Comparison of ENCODE assay signal across 16 cellular contexts in genomic region chr17:62678214-62678919, GRCh38.
"Had no signal": no experiment of that assay in that cellular context is flagged by ENCODE, and none has a peak within 500 bp of the region (broad histone marks: within the 10 kb centered on the region; RNA-seq: fewer than 3 reads in every experiment).

No MANE protein-coding gene starts in this region.

- H3K4me1 Mint-ChIP-seq: naive thymus-derived CD4-positive, alpha-beta T cell had no signal

- H3K9me3 Mint-ChIP-seq: naive thymus-derived CD4-positive, alpha-beta T cell had no signal

- H3K27ac Mint-ChIP-seq: naive thymus-derived CD4-positive, alpha-beta T cell had no signal

- DNase-seq: colonic mucosa; dorsolateral prefrontal cortex; effector CD8-positive, alpha-beta T cell; foreskin melanocyte; hippocampal formation; left colon; left ventricle myocardium superior; mammary epithelial cell; naive thymus-derived CD4-positive, alpha-beta T cell; nucleus accumbens; pancreas; small intestine; stimulated activated CD4-positive, alpha-beta T cell treated with anti-CD3 and anti-CD28 coated beads, Interleukin-12 subunit alpha, Interleukin-12 subunit beta, amount 100 ng/mL, for 4 hours; stimulated activated naive CD4-positive, alpha-beta T cell treated with Interleukin-2 at 50 U/mL for 16 hours; trophoblast cell had no signal

- H3K4me1 ChIP-seq: colonic mucosa, heart left ventricle, pancreas had no signal

- H3K36me3 Mint-ChIP-seq: naive thymus-derived CD4-positive, alpha-beta T cell had no signal

- H3K27ac ChIP-seq: colonic mucosa, dorsolateral prefrontal cortex, heart left ventricle, pancreas had no signal

- H3K4me3 ChIP-seq: colonic mucosa, dorsolateral prefrontal cortex, heart left ventricle, pancreas had no signal

- H3K27me3 Mint-ChIP-seq: naive thymus-derived CD4-positive, alpha-beta T cell had no signal

- H3K4me3 Mint-ChIP-seq: naive thymus-derived CD4-positive, alpha-beta T cell had no signal

- H3K9me3 ChIP-seq: colonic mucosa, heart left ventricle, pancreas had no signal

- FAIRE-seq: pancreas, small intestine had no signal

- H3K27me3 ChIP-seq: colonic mucosa, dorsolateral prefrontal cortex, heart left ventricle, pancreas had no signal

- ATAC-seq: heart left ventricle; left colon; left ventricle myocardium superior; naive thymus-derived CD4-positive, alpha-beta T cell; pancreas had no signal

- H3K36me3 ChIP-seq: colonic mucosa, pancreas had no signal
